1 cellular context compared by ENCODE assay signal in the genomic region with DNA sequence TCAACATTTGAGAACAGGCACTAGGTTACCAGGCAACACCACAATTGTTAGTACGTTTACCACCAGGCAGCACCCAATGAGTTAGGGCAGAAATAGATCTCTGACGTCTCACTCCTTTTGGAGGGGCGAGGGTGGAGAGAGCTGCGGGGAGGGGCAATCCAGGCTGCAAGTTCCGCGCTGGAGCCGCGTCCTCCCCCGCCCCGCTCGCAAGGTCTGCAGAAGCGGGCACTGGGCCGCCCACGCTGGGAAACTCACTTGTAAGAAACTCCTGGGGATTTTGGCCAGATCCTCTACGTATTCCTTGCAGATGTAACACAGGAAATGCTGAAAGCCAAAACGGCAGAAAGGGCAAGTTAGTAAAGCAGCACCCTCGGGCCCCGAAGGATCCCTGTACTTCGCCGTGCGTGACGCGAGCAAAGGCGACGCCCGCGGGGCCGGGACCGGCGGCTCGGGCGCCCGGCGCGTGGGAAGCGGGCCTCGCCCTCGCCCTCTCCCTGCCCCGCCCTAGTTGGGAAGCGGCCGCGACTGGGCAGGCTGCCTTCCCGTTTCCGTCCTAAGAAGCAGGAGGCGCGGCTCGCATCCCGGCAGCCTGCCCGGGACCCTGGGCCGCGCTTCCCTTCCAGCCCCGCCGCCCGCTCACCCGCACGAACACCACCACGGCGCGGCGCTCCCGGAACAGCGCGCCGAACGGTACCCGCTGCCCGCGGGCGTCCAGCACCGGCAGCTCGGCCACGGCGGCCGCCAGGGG.
A peak's percentile ranks its signal among the peaks of the same experiment; 100 is the strongest.
TF ChIP-seq lines count a peak whose summit lies in the region.

No MANE protein-coding gene starts in this region.

TF ChIP-seq in H1, 55 proteins besides CTCF, POLR2A, EP300 and RAD21:
- no peak for TF ChIP-seq CHD2 (IDR thresholded peaks at IDR 0.05; ENCODE audit: low read length)
- no peak for TF ChIP-seq RNF2 (IDR thresholded peaks at IDR 0.05; ENCODE audit: borderline replicate concordance, low read depth, low read length, missing control alignments, poor library complexity, severe bottlenecking)
- TF ChIP-seq HDAC2 (IDR thresholded peaks at IDR 0.05; ENCODE audit: borderline replicate concordance in 1 of 2, low read depth in 2 of 2, low read length in 2 of 2): 0 out of 4 replicates have a peak, but pooled peaks of 1 of the 2 experiments have one; percentile 19
- peak; percentile 49; the same call in 1 of the 2 replicates for TF ChIP-seq RBBP5 (IDR thresholded peaks at IDR 0.05; ENCODE audit: borderline replicate concordance, low read depth, low read length)
- no peak for TF ChIP-seq SAP30 (IDR thresholded peaks at IDR 0.05; ENCODE audit: insufficient read depth, insufficient replicate concordance, low read length)
- no peak for TF ChIP-seq FOSL1 (IDR thresholded peaks at IDR 0.05; ENCODE audit: insufficient read depth, low read depth, low read length)
- TF ChIP-seq SUZ12 (IDR thresholded peaks at IDR 0.05; ENCODE audit: low read length): 0 out of 2 replicates have a peak, but pooled peaks have one; percentile 19
- no peak for TF ChIP-seq CBX5 (IDR thresholded peaks at IDR 0.05; ENCODE audit: low read depth, low read length)
- peak; percentile 60 for TF ChIP-seq ASH2L (IDR thresholded peaks at IDR 0.05; ENCODE audit: low read length)
- 0 out of 2 replicates have a peak, but pooled peaks have one; percentile 42 for TF ChIP-seq CREB1 (IDR thresholded peaks at IDR 0.05)
- no peak for TF ChIP-seq SRF (IDR thresholded peaks at IDR 0.05; ENCODE audit: low read depth, low read length)
- no peak for TF ChIP-seq EZH2 (IDR thresholded peaks at IDR 0.05; ENCODE audit: low read depth, low read length, severe bottlenecking)
- TF ChIP-seq KDM4A (IDR thresholded peaks at IDR 0.05; ENCODE audit: low read depth, low read length, severe bottlenecking): peak; percentile 76
- TF ChIP-seq TBP (IDR thresholded peaks at IDR 0.05; ENCODE audit: low read depth, low read length): peak; percentile 65; the same call in 1 of the 2 replicates
- TF ChIP-seq PHF8 (conservative IDR thresholded peaks at IDR 0.05; ENCODE audit: low read depth, low read length): peak; percentile 79
- TF ChIP-seq BACH1 (IDR thresholded peaks at IDR 0.05; ENCODE audit: low read length): no peak
- TF ChIP-seq TAF1 (IDR thresholded peaks at IDR 0.05; ENCODE audit: low read depth, low read length): no peak
- no peak for TF ChIP-seq RFX5 (IDR thresholded peaks at IDR 0.05; ENCODE audit: borderline replicate concordance, low read depth, low read length)
- TF ChIP-seq TAF7 (optimal IDR thresholded peaks at IDR 0.05; ENCODE audit: borderline replicate concordance, low read depth, low read length): peak; percentile 25
